ENCODE assay signal across 8 cellular contexts in genomic region chr12:50025187-50026059, GRCh38. TPM values are rescaled to one million over a fixed set of nuclear protein-coding genes. Genes with fewer than 3 reads are reported as not detected.
DNase-seq lines count a peak whose midpoint lies in the region; ATAC-seq and TF ChIP-seq lines count a peak whose summit lies in the region.

Gene RACGAP1 (minus strand): TSS chr12:50025494. CDS start chr12:50016715, 8,779 bp downstream.

- peak within 1 kb of the TSS; percentile 89 for H2AK5ac ChIP-seq in trophoblast cell (ENCODE audit: low read length)

- H3K14ac ChIP-seq in trophoblast cell (ENCODE audit: low read length) = peak within 1 kb of the TSS; percentile 98

- WGBS in trophoblast cell (ENCODE audit: extremely low coverage, insufficient coverage, insufficient read length) = no CpG with 5 or more reads among the region's 47 CpGs
- 5 to 10% methylated on average over 19 to 47 of the region's 47 CpGs for WGBS in transverse colon (ENCODE audit: low coverage in 1 of 2), 2 donors

- peak within 1 kb of the TSS; percentile 79 for H3K4me2 ChIP-seq in trophoblast cell (ENCODE audit: low read length)

- H3K4me3 ChIP-seq in GM12875 (ENCODE audit: low read depth, low read length) = peak within 1 kb of the TSS; percentile 85
- peak within 1 kb of the TSS; percentile 90 for H3K4me3 ChIP-seq in adipocyte (ENCODE audit: low read length)
- peak within 1 kb of the TSS; percentile 94 for H3K4me3 ChIP-seq in trophoblast cell (ENCODE audit: low read depth, low read length)
- H3K4me3 ChIP-seq in transverse colon = peak within 1 kb of the TSS; percentile 70 to 91 (median 78)

- H3K9ac ChIP-seq in adipocyte (ENCODE audit: low read length) (peak within 1 kb of the TSS; percentile 85), trophoblast cell (ENCODE audit: low read length) (peak within 1 kb of the TSS; percentile 83)

- H3K9me3 ChIP-seq in adipocyte (ENCODE audit: control insufficient read depth, low read length) (no peaks in the 10 kb centered on the region), trophoblast cell (ENCODE audit: insufficient read depth, low read depth, low read length) (no peaks in the 10 kb centered on the region), transverse colon (no peaks in the 10 kb centered on the region)

- TF ChIP-seq POLR2A in transverse colon (IDR thresholded peaks at IDR 0.05) = peak; percentile 42

- peak within 1 kb of the TSS; percentile 83 for H2BK120ac ChIP-seq in trophoblast cell (ENCODE audit: insufficient read depth, low read length, poor library complexity)

- DNase-seq in NCI-H1436 (lab: John Stamatoyannopoulos, UW) (peak; percentile 99), T follicular helper cell (ENCODE audit: low read depth) (peak; percentile 94), adipocyte (ENCODE audit: low read depth) (peak; percentile 100), cardiac septum (ENCODE audit: low spot score) (peak; percentile 97), trophoblast cell (peak; percentile 98 to 100), transverse colon (peak; percentile 97)

- H4K8ac ChIP-seq in trophoblast cell (ENCODE audit: low read depth, low read length) = peak within 1 kb of the TSS; percentile 93

- no peak for TF ChIP-seq CTCF in GM12875 (IDR thresholded peaks at IDR 0.05; ENCODE audit: borderline replicate concordance, insufficient read depth, low read depth, low read length)
- no peak for TF ChIP-seq CTCF in transverse colon (IDR thresholded peaks at IDR 0.05)

- peak within 1 kb of the TSS; percentile 82 for H4K91ac ChIP-seq in trophoblast cell (ENCODE audit: low read depth, low read length)

- no peak for TF ChIP-seq EP300 in transverse colon (IDR thresholded peaks at IDR 0.05; ENCODE audit: low read depth)

- peak within 1 kb of the TSS; percentile 47 for H4K12ac ChIP-seq in trophoblast cell (ENCODE audit: low read depth, low read length)

- in situ Hi-C loops in transverse colon (cut with MboI; ENCODE audit: low pct_ligation_motif_present in 1 of 4, low pct_unique_long_range_greater_than_20kb in 1 of 4, low sequenced_read_pairs in 3 of 4) = no loop called here

- H3K79me2 ChIP-seq in trophoblast cell (ENCODE audit: control insufficient read depth, insufficient read depth, low read length, poor library complexity) = peaks cover 5% of the 10 kb centered on the region

- ATAC-seq in HG02798 (IDR thresholded peaks at IDR 0.05; ENCODE audit: poor library complexity, unreplicated experiment) = peak; percentile 99

- H3K27ac ChIP-seq in trophoblast cell (ENCODE audit: low read depth, low read length) (peak within 1 kb of the TSS; percentile 73), transverse colon (peak within 1 kb of the TSS; percentile 56 to 80 (median 74))

- H3K4ac ChIP-seq in trophoblast cell (ENCODE audit: low read depth, low read length) = peak within 1 kb of the TSS; percentile 93

- H2BK5ac ChIP-seq in trophoblast cell (ENCODE audit: low read depth, low read length, poor library complexity) = peak within 1 kb of the TSS; percentile 94

- H3K79me1 ChIP-seq in trophoblast cell (ENCODE audit: low read length) = peaks cover 4% of the 10 kb centered on the region

- H3K36me3 ChIP-seq in adipocyte (ENCODE audit: control insufficient read depth, insufficient read depth, low read length, severe bottlenecking) (no peaks in the 10 kb centered on the region), trophoblast cell (ENCODE audit: control insufficient read depth in 1 of 2, insufficient read depth in 2 of 2, low read length in 2 of 2) (peaks cover 0 to 2% of the 10 kb centered on the region in 2 experiments), transverse colon (no peaks in the 10 kb centered on the region)

- H3K23ac ChIP-seq in trophoblast cell (ENCODE audit: low read length) = no peak within 1 kb of the TSS

- H2AFZ ChIP-seq in trophoblast cell (ENCODE audit: insufficient read depth, low read length, poor library complexity) = peak within 1 kb of the TSS; percentile 96

- H3K4me1 ChIP-seq in adipocyte (ENCODE audit: control insufficient read depth, insufficient read depth, low read length) = peaks cover 11% of the 10 kb centered on the region
- H3K4me1 ChIP-seq in trophoblast cell (ENCODE audit: control insufficient read depth in 1 of 2, insufficient read depth in 2 of 2, low read length in 2 of 2) = peaks cover 0 to 2% of the 10 kb centered on the region in 2 experiments
- H3K4me1 ChIP-seq in transverse colon = peaks cover 7 to 15% (median 12%) of the 10 kb centered on the region in 4 donors

- no peak within 1 kb of the TSS for H2BK12ac ChIP-seq in trophoblast cell (ENCODE audit: low read length)

- H3K18ac ChIP-seq in trophoblast cell (ENCODE audit: low read length) = peak within 1 kb of the TSS; percentile 99

- H3K27me3 ChIP-seq in adipocyte (replicated peaks; ENCODE audit: control insufficient read depth, insufficient read depth, low read length) = no peaks in the 10 kb centered on the region
- no peaks in the 10 kb centered on the region for H3K27me3 ChIP-seq in trophoblast cell (ENCODE audit: insufficient read depth, low read length)
- no peaks in the 10 kb centered on the region for H3K27me3 ChIP-seq in transverse colon

- intact Hi-C loops in cardiac septum (cut with DNase I) = no loop called here
- intact Hi-C loops in transverse colon (cut with DNase I; ENCODE audit: low total_unique reads) = no loop called here

RNA-seq across cellular contexts. Expression of gene RACGAP1, which starts in this region (rescaled TPM):
- total RNA-seq in cardiac septum = 2.6 TPM
- polyA plus RNA-seq in trophoblast cell (2013) = 34.8 and 37.0 TPM in 2 replicates
- 10 to 100 TPM in 2 of 4 donors, 1 to 10 TPM in 2; 5.0 to 13.4 (median 9.3) TPM for total RNA-seq in transverse colon

Comparison
In these comparisons a context has a peak if more than half of its experiments do, and no peak if none do; other contexts are left out.
1. Peak in every context shown above with its lines: DNase-seq, ATAC-seq, H3K4me3 ChIP-seq and H3K27ac ChIP-seq.